Comparison of ENCODE assay signal across 8 cellular contexts in the genomic region with DNA sequence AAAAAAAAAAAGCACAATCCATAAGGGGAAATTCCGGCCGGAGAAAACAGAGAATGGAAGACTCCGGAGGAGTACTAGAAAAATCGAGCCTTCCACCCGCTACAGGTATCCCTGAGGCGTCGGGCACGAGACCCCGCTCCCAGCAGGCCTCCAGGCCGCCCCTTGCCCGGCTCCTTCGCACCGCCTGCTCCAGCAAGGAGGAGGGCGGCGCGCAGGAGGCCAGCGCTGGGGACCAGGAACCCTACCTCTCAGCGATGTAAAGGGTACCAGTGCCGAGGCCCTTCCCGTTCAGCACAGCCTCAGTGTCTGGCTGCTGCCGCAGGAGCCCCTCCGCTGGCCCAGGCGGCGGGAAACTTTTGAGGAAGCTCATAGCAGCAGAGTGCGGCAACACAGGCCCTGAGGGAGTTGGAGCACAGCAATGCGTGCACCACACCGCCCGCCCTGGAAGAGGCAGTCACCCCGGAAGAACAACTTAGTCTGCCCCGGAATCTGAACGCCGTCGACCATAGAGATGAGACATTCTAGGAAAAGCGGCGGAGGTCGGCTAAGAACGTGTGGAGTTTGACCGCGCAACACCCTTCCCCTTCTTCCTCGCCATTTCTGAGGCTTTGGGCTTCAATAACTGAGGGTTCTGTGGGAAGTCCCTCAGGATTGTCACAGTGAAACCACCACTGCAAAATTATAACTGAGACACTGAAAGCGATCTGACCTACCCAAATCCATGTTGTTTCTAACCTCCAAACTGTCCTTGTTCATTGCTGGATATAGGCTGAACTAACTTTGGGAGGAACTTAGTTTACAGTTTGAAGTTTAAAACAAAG. TPM values are rescaled to one million over a fixed set of nuclear protein-coding genes. Genes with fewer than 3 reads are reported as not detected.
A peak's percentile ranks its signal among the peaks of the same experiment; 100 is the strongest.
DNase-seq lines count a peak whose midpoint lies in the region; ATAC-seq lines count a peak whose summit lies in the region.

A gene with protein sequence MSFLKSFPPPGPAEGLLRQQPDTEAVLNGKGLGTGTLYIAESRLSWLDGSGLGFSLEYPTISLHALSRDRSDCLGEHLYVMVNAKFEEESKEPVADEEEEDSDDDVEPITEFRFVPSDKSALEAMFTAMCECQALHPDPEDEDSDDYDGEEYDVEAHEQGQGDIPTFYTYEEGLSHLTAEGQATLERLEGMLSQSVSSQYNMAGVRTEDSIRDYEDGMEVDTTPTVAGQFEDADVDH (minus strand): TSS at position 450 of the 821 bp plus-strand sequence. CDS start 80 bp downstream, at position 370.

- H3K79me1 ChIP-seq in mesendoderm (ENCODE audit: low read length), result peaks cover 8% of the 10 kb centered on the region

- peak; percentile 88 for ATAC-seq in GM19467 (IDR thresholded peaks at IDR 0.05; ENCODE audit: unreplicated experiment)

- peak within 1 kb of the TSS; percentile 57 for H3K27ac ChIP-seq in CD8-positive, alpha-beta memory T cell (ENCODE audit: low read depth, low read length)
- H3K27ac ChIP-seq in mesendoderm (ENCODE audit: low read depth, low read length), result peak within 1 kb of the TSS; percentile 73

- H3K27ac Mint-ChIP-seq in CD8-positive, alpha-beta memory T cell, result peak within 1 kb of the TSS; percentile 48 to 98 (median 96)

- peak; percentile 57 to 85 (median 71) for DNase-seq in CD8-positive, alpha-beta memory T cell
- peak; percentile 69 for DNase-seq in HS-5 (ENCODE audit: low read depth)
- DNase-seq in NOMO-1 treated with DMSO at 0.1 percent for 48 hours (lab: John Stamatoyannopoulos, UW; ENCODE audit: unreplicated experiment), result peak; percentile 90
- peak; percentile 55 to 70 (median 63) for DNase-seq in activated CD8-positive, alpha-beta memory T cell treated with anti-CD3 and anti-CD28 coated beads for 48 hours (ENCODE audit: low read depth in 2 of 3, low spot score in 2 of 3)
- peak; percentile 95 for DNase-seq in mesendoderm
- peak; percentile 49 for DNase-seq in stimulated activated CD8-positive, alpha-beta memory T cell treated with anti-CD3 and anti-CD28 coated beads, Interleukin-15, amount 100 ng/mL, for 1 hour (ENCODE audit: low read depth)

- peak within 1 kb of the TSS; percentile 95 for H3K4me2 ChIP-seq in mesendoderm (ENCODE audit: low read length)

- H3K4me1 ChIP-seq in CD8-positive, alpha-beta memory T cell (ENCODE audit: insufficient read depth, low read length), result peaks cover 28% of the 10 kb centered on the region
- H3K4me1 ChIP-seq in endocrine pancreas (ENCODE audit: control insufficient read depth, insufficient read depth, low read length), result peaks cover 10% of the 10 kb centered on the region
- H3K4me1 ChIP-seq in mesendoderm (ENCODE audit: control insufficient read depth, low read depth, low read length), result peaks cover 2% of the 10 kb centered on the region

- H2BK15ac ChIP-seq in mesendoderm (replicated peaks; ENCODE audit: low read depth), result no peak within 1 kb of the TSS

- no peak within 1 kb of the TSS for H2AK5ac ChIP-seq in mesendoderm (ENCODE audit: low read length)

- H3K9me3 ChIP-seq in CD8-positive, alpha-beta memory T cell (ENCODE audit: low read length), result no peaks in the 10 kb centered on the region
- no peaks in the 10 kb centered on the region for H3K9me3 ChIP-seq in endocrine pancreas (ENCODE audit: control insufficient read depth, low read length)

- no CpG with 5 or more reads among the region's 41 CpGs for WGBS in mesendoderm (ENCODE audit: extremely low coverage, insufficient coverage, low lambda C conversion rate)

- POLR2A ChIA-PET in CD8-positive, alpha-beta memory T cell (lab: Charles Lee), result no interaction called here

- H4K8ac ChIP-seq in mesendoderm (ENCODE audit: low read depth, low read length), result no peak within 1 kb of the TSS

- H3K36me3 Mint-ChIP-seq in CD8-positive, alpha-beta memory T cell, result peaks cover 6 to 21% (median 10%) of the 10 kb centered on the region in 3 donors

- peaks cover 35 to 47% (median 46%) of the 10 kb centered on the region in 3 donors for H3K4me1 Mint-ChIP-seq in CD8-positive, alpha-beta memory T cell

- no peak within 1 kb of the TSS for H2BK120ac ChIP-seq in mesendoderm (ENCODE audit: low read depth, low read length)

- H4K5ac ChIP-seq in mesendoderm (ENCODE audit: low read length), result peak within 1 kb of the TSS; percentile 71

- H3K23ac ChIP-seq in mesendoderm (ENCODE audit: low read length), result peak within 1 kb of the TSS; percentile 83

- peak within 1 kb of the TSS; percentile 16 for H3K18ac ChIP-seq in mesendoderm (ENCODE audit: low read length)

- H3K27me3 Mint-ChIP-seq in CD8-positive, alpha-beta memory T cell, result no peaks in the 10 kb centered on the region

- H3K4ac ChIP-seq in mesendoderm (ENCODE audit: low read depth, low read length), result peak within 1 kb of the TSS; percentile 83

- no peaks in the 10 kb centered on the region for H3K27me3 ChIP-seq in CD8-positive, alpha-beta memory T cell (ENCODE audit: insufficient read depth, low read length, poor library complexity, severe bottlenecking)
- H3K27me3 ChIP-seq in endocrine pancreas (ENCODE audit: control insufficient read depth, insufficient read depth, low read length) (no peaks in the 10 kb centered on the region), mesendoderm (ENCODE audit: insufficient read depth, low read length, poor library complexity) (no peaks in the 10 kb centered on the region)

- H3K56ac ChIP-seq in mesendoderm (ENCODE audit: low read length), result peak within 1 kb of the TSS; percentile 95

- no peaks in the 10 kb centered on the region for H3K36me3 ChIP-seq in CD8-positive, alpha-beta memory T cell (ENCODE audit: insufficient read depth, low read length)
- H3K36me3 ChIP-seq in endocrine pancreas (ENCODE audit: control insufficient read depth, insufficient read depth, low read length) (no peaks in the 10 kb centered on the region), mesendoderm (ENCODE audit: control insufficient read depth, insufficient read depth, low read length) (no peaks in the 10 kb centered on the region)

- H3K79me2 ChIP-seq in mesendoderm (ENCODE audit: control insufficient read depth, insufficient read depth, low read length), result peaks cover 22% of the 10 kb centered on the region

- CTCF ChIA-PET in CD8-positive, alpha-beta memory T cell (lab: Charles Lee), result interaction anchor here (1.7 kb wide), 1 partner anchor 18 kb away, joined by 5 read pairs; no protein-coding TSS in a partner anchor

- no peak within 1 kb of the TSS for H2BK5ac ChIP-seq in mesendoderm (ENCODE audit: low read length)

- H3K9ac ChIP-seq in endocrine pancreas (ENCODE audit: control insufficient read depth, insufficient read depth, low read length), result peak within 1 kb of the TSS; percentile 71
- H3K9ac ChIP-seq in mesendoderm (ENCODE audit: low read length), result peak within 1 kb of the TSS; percentile 96

- H3K4me3 Mint-ChIP-seq in CD8-positive, alpha-beta memory T cell, result peak within 1 kb of the TSS; percentile 89 to 99 (median 97)

- peak within 1 kb of the TSS; percentile 64 for H3K4me3 ChIP-seq in CD8-positive, alpha-beta memory T cell (ENCODE audit: low read length)
- H3K4me3 ChIP-seq in endocrine pancreas (ENCODE audit: control insufficient read depth, insufficient read depth, low read length) (peak within 1 kb of the TSS; percentile 67), mesendoderm (ENCODE audit: low read length) (peak within 1 kb of the TSS; percentile 89)

- H3K9me3 Mint-ChIP-seq in CD8-positive, alpha-beta memory T cell, result no peaks in the 10 kb centered on the region

RNA-seq across cellular contexts. Expression of the gene that starts here (rescaled TPM):
- 100 to 1,000 TPM; 138 to 143 TPM for total RNA-seq in CD8-positive, alpha-beta memory T cell
- polyA plus RNA-seq in CD8-positive, alpha-beta memory T cell, result 114 TPM
- polyA plus RNA-seq in mesendoderm (2013, experiment 1 of 2), result 94.5 TPM
- 96.1 TPM for polyA plus RNA-seq in mesendoderm (2013, experiment 2 of 2)

Comparison
In these comparisons a context has a peak if more than half of its experiments do, and no peak if none do; other contexts are left out.
1. Peak in every context shown above with its lines: DNase-seq, ATAC-seq, H3K4me3 ChIP-seq and H3K27ac ChIP-seq.